In genomic region chr5:147479949-147480348, GRCh38 we compare ENCODE assay signal across 12 cellular contexts. TPM values are rescaled to one million over a fixed set of nuclear protein-coding genes. Genes with fewer than 3 reads are reported as not detected.
DNase-seq lines count a peak whose midpoint lies in the region; ATAC-seq and TF ChIP-seq lines count a peak whose summit lies in the region.
"Had no signal": no experiment of that assay in that cellular context is flagged by ENCODE, and none has a peak within 500 bp of the region (broad histone marks: within the 10 kb centered on the region; RNA-seq: fewer than 3 reads in every experiment).

No MANE protein-coding gene starts in this region.

- no peak overlapping the region for H3K27ac Mint-ChIP-seq in T-helper 17 cell

- peaks cover 2% of the 10 kb centered on the region for H3K4me1 Mint-ChIP-seq in T-helper 17 cell

- H3K27me3 ChIP-seq in colonic mucosa: no peaks in the 10 kb centered on the region
- no peaks in the 10 kb centered on the region for H3K27me3 ChIP-seq in Peyer's patch

- H3K27ac ChIP-seq in colonic mucosa (peak overlapping the region; percentile 6), Peyer's patch (peak overlapping the region in 2 of 4 donors; percentile 18 to 36)

- intact Hi-C loops in colonic mucosa (cut with DNase I) (no loop called here), mucosa of descending colon (cut with DNase I, micrococcal nuclease) (no loop called here)

- H3K36me3 ChIP-seq in colonic mucosa (no peaks in the 10 kb centered on the region), mucosa of descending colon (ENCODE audit: low read depth) (no peaks in the 10 kb centered on the region), Peyer's patch (no peaks in the 10 kb centered on the region)

- H3K9me3 ChIP-seq in colonic mucosa: no peaks in the 10 kb centered on the region
- no peaks in the 10 kb centered on the region for H3K9me3 ChIP-seq in mucosa of descending colon
- H3K9me3 ChIP-seq in Peyer's patch: no peaks in the 10 kb centered on the region
- no peaks in the 10 kb centered on the region for H3K9me3 ChIP-seq in T-helper 17 cell (ENCODE audit: control insufficient read depth, low read length, poor library complexity, severe bottlenecking)

- no peak overlapping the region for H3K4me3 Mint-ChIP-seq in T-helper 17 cell

- ATAC-seq in mucosa of descending colon (peak; percentile 8), T-helper 17 cell (no peak)

- DNase-seq in DMS53 (lab: John Stamatoyannopoulos, UW) (peak; percentile 85), NCI-H2081 treated with DMSO at 0.1 percent for 48 hours (lab: John Stamatoyannopoulos, UW) (peak; percentile 31), colonic mucosa (no peak), mucosa of descending colon (no peak), COLO829 (ENCODE audit: low spot score) (no peak), Peyer's patch (no peak), activated gamma-delta T cell treated with Interleukin-2 at 50 U/mL for 16 hours (no peak), T-helper 17 cell (no peak)
- DNase-seq: activated T-cell treated with anti-CD3 and anti-CD28 coated beads for 4 hours; kidney; NCI-H1694 treated with DMSO at 0.1 percent for 48 hours; stimulated activated naive CD4-positive, alpha-beta T cell had no signal

- no peak for TF ChIP-seq POLR2A in Peyer's patch (IDR thresholded peaks at IDR 0.05)

- H3K36me3 Mint-ChIP-seq in T-helper 17 cell (ENCODE audit: low read depth): no peaks in the 10 kb centered on the region

- H3K9ac ChIP-seq in colonic mucosa (ENCODE audit: low read depth in 2 of 2, low read length in 2 of 2): no peak overlapping the region

- TF ChIP-seq CTCF in colonic mucosa (IDR thresholded peaks at IDR 0.05) (no peak), mucosa of descending colon (IDR thresholded peaks at IDR 0.05) (no peak), Peyer's patch (IDR thresholded peaks at IDR 0.05) (no peak)

- peaks cover 35% of the 10 kb centered on the region for H3K27me3 Mint-ChIP-seq in T-helper 17 cell

- H3K4me1 ChIP-seq in colonic mucosa (no peaks in the 10 kb centered on the region), mucosa of descending colon (ENCODE audit: low read depth) (peaks cover 2% of the 10 kb centered on the region), Peyer's patch (peaks cover 0 to 9% (median 0%) of the 10 kb centered on the region in 4 donors)

- H3K4me3 ChIP-seq in colonic mucosa: no peak overlapping the region
- no peak overlapping the region for H3K4me3 ChIP-seq in mucosa of descending colon
- H3K4me3 ChIP-seq in Peyer's patch: no peak overlapping the region

RNA-seq across cellular contexts. Expression of gene DPYSL3, which starts 29.9 kb away (rescaled TPM):
- total RNA-seq in colonic mucosa (10 to 100 TPM in 1 of 2 donors, 1 to 10 TPM in 1; 8.8 to 32.2 TPM), mucosa of descending colon (100 to 1,000 TPM in 1 of 3 donors, 10 to 100 TPM in 2; 12.0 to 134 (median 31.1) TPM), Peyer's patch (10 to 100 TPM in 3 of 4 donors, 1 to 10 TPM in 1; 7.4 to 42.1 (median 21.8) TPM), T-helper 17 cell (not detected)

Comparison
In these comparisons a context has a peak if more than half of its experiments do, and no peak if none do; other contexts are left out.
1. DNase-seq: peak in DMS53 (single experiment) and NCI-H2081 treated with DMSO at 0.1 percent for 48 hours (single experiment); none in colonic mucosa (single experiment), mucosa of descending colon (0 of 3), COLO829 (single experiment), Peyer's patch (0 of 3), activated gamma-delta T cell treated with Interleukin-2 at 50 U/mL for 16 hours (single experiment) and T-helper 17 cell (0 of 3).
2. RNA of gene DPYSL3, which starts 29.9 kb away (total RNA-seq): 8.8 to 32.2 TPM in colonic mucosa, 12.0 to 134 TPM in mucosa of descending colon and 7.4 to 42.1 TPM in Peyer's patch; not detected in T-helper 17 cell; every median in the first group is over 4 times any median in the second.